Comparison of ENCODE assay signal across 8 cellular contexts in the genomic region with DNA sequence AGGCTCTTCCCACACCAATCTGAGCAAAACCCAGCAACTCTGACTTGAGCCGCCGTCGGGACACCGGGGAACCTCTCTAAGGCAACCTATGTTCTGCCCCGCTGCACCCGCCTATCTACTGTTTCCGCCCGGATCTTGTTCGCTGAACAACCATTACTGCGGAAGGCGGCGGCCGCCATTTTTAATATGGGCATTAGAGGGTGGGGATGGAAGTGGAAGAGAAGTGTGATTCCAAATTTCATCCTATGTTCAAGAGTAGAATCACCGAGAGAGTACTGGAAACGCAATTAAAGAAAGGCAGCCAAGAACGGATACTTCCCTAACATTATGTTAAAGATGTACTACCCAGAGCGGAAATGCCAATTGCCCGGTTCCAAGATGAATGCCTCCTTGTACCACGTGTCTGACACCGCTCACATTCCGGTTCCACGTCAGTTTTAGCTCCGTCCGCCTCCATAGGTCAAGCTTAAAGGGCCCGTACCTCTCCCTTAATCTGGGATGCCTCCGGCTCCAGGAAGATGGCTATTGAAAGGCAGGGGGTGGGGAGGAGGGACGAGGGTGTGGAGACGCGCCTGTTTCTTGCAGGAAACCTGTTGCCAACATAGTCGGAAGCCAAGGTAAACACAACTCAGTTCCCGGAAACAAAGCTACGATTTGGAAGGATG. TPM values are rescaled to one million over a fixed set of nuclear protein-coding genes. Genes with fewer than 3 reads are reported as not detected.
DNase-seq lines count a peak whose midpoint lies in the region; ATAC-seq, FAIRE-seq and TF ChIP-seq lines count a peak whose summit lies in the region.

A gene (minus strand): TSS at position 95 of the 665 bp plus-strand sequence. CDS start 198 bp downstream, outside the sequence.

- H3K27ac ChIP-seq in AG04450 (ENCODE audit: low read depth, low read length), result peak within 1 kb of the TSS; percentile 93

- peak within 1 kb of the TSS; percentile 87 for H3K4me3 ChIP-seq in AG04450 (ENCODE audit: low read depth, low read length)

- H3K27me3 ChIP-seq in AG04450 (ENCODE audit: control insufficient read depth, insufficient read depth, low read length), result no peaks in the 10 kb centered on the region

- ATAC-seq in GM18909 (IDR thresholded peaks at IDR 0.05; ENCODE audit: poor library complexity, unreplicated experiment) (peak; percentile 79), HG03280 (IDR thresholded peaks at IDR 0.05; ENCODE audit: unreplicated experiment) (peak; percentile 78)

- DNase-seq in AG04450 (ENCODE audit: low read depth, low spot score), result peak; percentile 91
- DNase-seq in NCI-H345 treated with DMSO at 0.1 percent for 48 hours (lab: John Stamatoyannopoulos, UW; ENCODE audit: unreplicated experiment), result peak; percentile 95
- DNase-seq in activated CD4-positive, CD25-positive, alpha-beta regulatory T cell treated with anti-CD3 and anti-CD28 coated beads, Interleukin-2, amount 50 U/mL, for 16 hours (ENCODE audit: low read depth, low spot score), result peak; percentile 80
- peak; percentile 99 for DNase-seq in cerebellar cortex (ENCODE audit: low spot score)
- peak; percentile 73 to 82 for DNase-seq in stimulated activated CD4-positive, alpha-beta T cell treated with anti-CD3 and anti-CD28 coated beads, Interleukin-12 subunit alpha, Interleukin-12 subunit beta, amount 100 ng/mL, for 24 hours (ENCODE audit: low read depth in 2 of 2)

- CTCF ChIA-PET in AG04450 (lab: Charles Lee), result interaction anchor here (0.6 to 2.3 kb wide), 15 partner anchors 10 to 272 kb away, joined by 3 to 25 read pairs (median 4); a partner anchor contains a TSS

- no peak for TF ChIP-seq CTCF in AG04450 (IDR thresholded peaks at IDR 0.05; ENCODE audit: low read depth, low read length)

- FAIRE-seq in islet of Langerhans (lab: Jason Lieb, UNC), result peak; percentile 95

- POLR2A ChIA-PET in AG04450 (lab: Yijun Ruan, JAX), result interaction anchor here (0.6 to 1.8 kb wide), 10 partner anchors 8 to 236 kb away, joined by 3 to 21 read pairs (median 5); a partner anchor contains a TSS

- no peaks in the 10 kb centered on the region for H3K9me3 ChIP-seq in AG04450 (ENCODE audit: control insufficient read depth, insufficient read depth, low read length)

RNA-seq across cellular contexts. Expression of the gene that starts here (rescaled TPM):
- 59.2 and 62.5 TPM in 2 replicates for polyA plus RNA-seq in AG04450 (2011; rRNA removed)
- polyA minus RNA-seq in AG04450 (2011; rRNA and poly(A)+ RNA removed), result 66.5 and 79.0 TPM in 2 replicates

Comparison
In these comparisons a context has a peak if more than half of its experiments do, and no peak if none do; other contexts are left out.
1. Peak in every context shown above with its lines: DNase-seq, ATAC-seq, H3K4me3 ChIP-seq and H3K27ac ChIP-seq.